In genomic region chr13:114027046-114027760, GRCh38 we compare ENCODE assay signal across 13 cellular contexts. TPM values are rescaled to one million over a fixed set of nuclear protein-coding genes. Genes with fewer than 3 reads are reported as not detected.
DNase-seq lines count a peak whose midpoint lies in the region; ATAC-seq and TF ChIP-seq lines count a peak whose summit lies in the region.
"Had no signal": no experiment of that assay in that cellular context is flagged by ENCODE, and none has a peak within 500 bp of the region (broad histone marks: within the 10 kb centered on the region; RNA-seq: fewer than 3 reads in every experiment).

No MANE protein-coding gene starts in this region.

- no peaks in the 10 kb centered on the region for H3K9me3 ChIP-seq in vagina
- H3K9me3 ChIP-seq in CD4-positive, alpha-beta memory T cell (ENCODE audit: control insufficient read depth in 1 of 2, low read length in 2 of 2): no peaks in the 10 kb centered on the region
- H3K9me3 ChIP-seq: SJCRH30 had no signal

- peaks cover 27% of the 10 kb centered on the region for H3K36me3 Mint-ChIP-seq in memory B cell
- H3K36me3 Mint-ChIP-seq in CD4-positive, alpha-beta memory T cell: peaks cover 34 to 60% of the 10 kb centered on the region in 2 donors

- peaks cover 35% of the 10 kb centered on the region for H3K4me1 ChIP-seq in vagina
- H3K4me1 ChIP-seq in CD4-positive, alpha-beta memory T cell (ENCODE audit: insufficient read depth, low read length): peaks cover 13% of the 10 kb centered on the region

- peak; percentile 60 for ATAC-seq in Right ventricle myocardium inferior
- peak; percentile 31 for ATAC-seq in memory B cell (ENCODE audit: low read depth)
- no peak for ATAC-seq in HG02870 (IDR thresholded peaks at IDR 0.05; ENCODE audit: unreplicated experiment)
- ATAC-seq: naive thymus-derived CD4-positive, alpha-beta T cell had no signal

- H3K9me3 Mint-ChIP-seq in memory B cell: no peaks in the 10 kb centered on the region
- peaks cover 0 to 8% (median 0%) of the 10 kb centered on the region in 8 donors for H3K9me3 Mint-ChIP-seq in CD4-positive, alpha-beta memory T cell

- peak overlapping the region; percentile 88 for H3K27ac Mint-ChIP-seq in memory B cell
- peak overlapping the region in 2 of 7 donors; percentile 20 to 61 for H3K27ac Mint-ChIP-seq in CD4-positive, alpha-beta memory T cell

- no peak overlapping the region for H3K4me3 ChIP-seq in vagina
- H3K4me3 ChIP-seq in CD4-positive, alpha-beta memory T cell (ENCODE audit: low read length in 2 of 2): no peak overlapping the region
- H3K4me3 ChIP-seq: SJCRH30 had no signal

- TF ChIP-seq POLR2A in vagina (IDR thresholded peaks at IDR 0.05): no peak

- peaks cover 0 to 5% of the 10 kb centered on the region in 2 donors for H3K36me3 ChIP-seq in vagina
- H3K36me3 ChIP-seq in CD4-positive, alpha-beta memory T cell (ENCODE audit: insufficient read depth, low read length): peaks cover 78% of the 10 kb centered on the region

- CTCF ChIA-PET in CD4-positive, alpha-beta memory T cell (lab: Charles Lee; ENCODE audit: partially characterized antibody): no interaction called here

- H3K27me3 ChIP-seq in vagina: no peaks in the 10 kb centered on the region
- no peaks in the 10 kb centered on the region for H3K27me3 ChIP-seq in CD4-positive, alpha-beta memory T cell (ENCODE audit: insufficient read depth, low read length)
- H3K27me3 ChIP-seq: SJCRH30 had no signal

- H3K4me1 Mint-ChIP-seq in memory B cell: peaks cover 52% of the 10 kb centered on the region
- H3K4me1 Mint-ChIP-seq in CD4-positive, alpha-beta memory T cell: peaks cover 11 to 18% (median 12%) of the 10 kb centered on the region in 4 donors

- H3K27me3 Mint-ChIP-seq in memory B cell: no peaks in the 10 kb centered on the region
- no peaks in the 10 kb centered on the region for H3K27me3 Mint-ChIP-seq in CD4-positive, alpha-beta memory T cell
- H3K27me3 Mint-ChIP-seq: naive thymus-derived CD4-positive, alpha-beta T cell had no signal

- intact Hi-C loops in Right ventricle myocardium inferior (cut with DNase I) (no loop called here), cardiac septum (cut with DNase I) (no loop called here), vagina (cut with DNase I) (no loop called here)
- intact Hi-C loops in CD4-positive, alpha-beta memory T cell (cut with micrococcal nuclease): no loop called here

- POLR2A ChIA-PET in CD4-positive, alpha-beta memory T cell (lab: Charles Lee; ENCODE audit: partially characterized antibody): no interaction called here

- peak overlapping the region; percentile 72 for H3K4me3 Mint-ChIP-seq in memory B cell
- no peak overlapping the region for H3K4me3 Mint-ChIP-seq in CD4-positive, alpha-beta memory T cell

- peak overlapping the region; percentile 72 for H3K27ac ChIP-seq in vagina
- no peak overlapping the region for H3K27ac ChIP-seq in CD4-positive, alpha-beta memory T cell (ENCODE audit: low read depth, low read length)

- no peak for TF ChIP-seq CTCF in vagina (IDR thresholded peaks at IDR 0.05)
- TF ChIP-seq CTCF in GM20000 (IDR thresholded peaks at IDR 0.05; ENCODE audit: extremely low read depth, missing control alignments): no peak

- DNase-seq in Right ventricle myocardium inferior (ENCODE audit: missing footprints) (peak; percentile 80), cardiac septum (ENCODE audit: low spot score) (no peak), dedifferentiated amniotic fluid mesenchymal stem cell (ENCODE audit: extremely low spot score) (peak; percentile 19), memory B cell (ENCODE audit: low spot score in 2 of 2) (no peak), vagina (ENCODE audit: extremely low spot score in 2 of 2) (no peak), GM20000 (ENCODE audit: low spot score) (no peak)
- DNase-seq in CD4-positive, alpha-beta memory T cell: no peak
- DNase-seq: activated CD4-positive, alpha-beta T cell treated with anti-CD3 and anti-CD28 coated beads for 1 hour; AML-193; naive thymus-derived CD4-positive, alpha-beta T cell; SJCRH30; stimulated activated CD4-positive, alpha-beta T cell treated with anti-CD3 and anti-CD28 coated beads, Interleukin-2, amount 100 ng/mL, for 24 hours had no signal

RNA-seq across cellular contexts. Expression of gene C13orf46, which starts 53.3 kb away (rescaled TPM):
- total RNA-seq in Right ventricle myocardium inferior (0.32 TPM), cardiac septum (0.40 TPM), vagina (not detected)
- 10 to 100 TPM; 13.9 to 14.2 TPM for total RNA-seq in CD4-positive, alpha-beta memory T cell
- 1 to 10 TPM in 1 of 2 donors, not detected in 1; 1.5 TPM for polyA plus RNA-seq in CD4-positive, alpha-beta memory T cell

Comparison
In these comparisons a context has a peak if more than half of its experiments do, and no peak if none do; other contexts are left out.
1. DNase-seq: peak in Right ventricle myocardium inferior (single experiment) and dedifferentiated amniotic fluid mesenchymal stem cell (single experiment); none in cardiac septum (single experiment), memory B cell (0 of 2), vagina (0 of 2), GM20000 (single experiment) and CD4-positive, alpha-beta memory T cell (0 of 5).
2. RNA of gene C13orf46, which starts 53.3 kb away (total RNA-seq): 13.9 to 14.2 TPM in CD4-positive, alpha-beta memory T cell; 0.40 TPM in cardiac septum (single experiment), 0.32 TPM in Right ventricle myocardium inferior (single experiment) and not detected in vagina (single experiment); every median in the first group is over 10 times any median in the second.